ENCODE assay signal across 1 cellular context in the genomic region with DNA sequence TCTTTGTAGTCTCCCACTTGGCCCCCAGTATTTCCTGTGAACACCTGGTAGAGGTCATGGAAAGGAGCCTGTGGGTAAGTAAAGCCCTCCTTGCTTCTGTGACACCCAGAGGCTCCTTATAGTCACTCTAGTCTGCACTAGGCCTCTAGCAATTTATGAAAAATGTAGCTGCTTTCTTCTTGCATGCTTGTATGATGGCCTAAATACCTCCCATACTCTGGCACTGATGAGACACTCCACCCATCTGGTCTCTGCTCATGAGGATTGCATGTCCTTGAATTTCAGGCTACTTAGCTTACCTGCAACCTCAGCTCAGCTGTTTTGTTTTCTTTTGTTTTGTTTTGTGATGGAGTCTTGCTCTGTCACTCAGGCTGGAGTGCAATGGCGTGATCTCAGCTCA.
TF ChIP-seq lines count a peak whose summit lies in the region.

No MANE protein-coding gene starts in this region.

TF ChIP-seq in GM23338, 12 proteins besides CTCF, POLR2A, EP300 and RAD21 (continued from another document):
- TF ChIP-seq, protein P1, sequence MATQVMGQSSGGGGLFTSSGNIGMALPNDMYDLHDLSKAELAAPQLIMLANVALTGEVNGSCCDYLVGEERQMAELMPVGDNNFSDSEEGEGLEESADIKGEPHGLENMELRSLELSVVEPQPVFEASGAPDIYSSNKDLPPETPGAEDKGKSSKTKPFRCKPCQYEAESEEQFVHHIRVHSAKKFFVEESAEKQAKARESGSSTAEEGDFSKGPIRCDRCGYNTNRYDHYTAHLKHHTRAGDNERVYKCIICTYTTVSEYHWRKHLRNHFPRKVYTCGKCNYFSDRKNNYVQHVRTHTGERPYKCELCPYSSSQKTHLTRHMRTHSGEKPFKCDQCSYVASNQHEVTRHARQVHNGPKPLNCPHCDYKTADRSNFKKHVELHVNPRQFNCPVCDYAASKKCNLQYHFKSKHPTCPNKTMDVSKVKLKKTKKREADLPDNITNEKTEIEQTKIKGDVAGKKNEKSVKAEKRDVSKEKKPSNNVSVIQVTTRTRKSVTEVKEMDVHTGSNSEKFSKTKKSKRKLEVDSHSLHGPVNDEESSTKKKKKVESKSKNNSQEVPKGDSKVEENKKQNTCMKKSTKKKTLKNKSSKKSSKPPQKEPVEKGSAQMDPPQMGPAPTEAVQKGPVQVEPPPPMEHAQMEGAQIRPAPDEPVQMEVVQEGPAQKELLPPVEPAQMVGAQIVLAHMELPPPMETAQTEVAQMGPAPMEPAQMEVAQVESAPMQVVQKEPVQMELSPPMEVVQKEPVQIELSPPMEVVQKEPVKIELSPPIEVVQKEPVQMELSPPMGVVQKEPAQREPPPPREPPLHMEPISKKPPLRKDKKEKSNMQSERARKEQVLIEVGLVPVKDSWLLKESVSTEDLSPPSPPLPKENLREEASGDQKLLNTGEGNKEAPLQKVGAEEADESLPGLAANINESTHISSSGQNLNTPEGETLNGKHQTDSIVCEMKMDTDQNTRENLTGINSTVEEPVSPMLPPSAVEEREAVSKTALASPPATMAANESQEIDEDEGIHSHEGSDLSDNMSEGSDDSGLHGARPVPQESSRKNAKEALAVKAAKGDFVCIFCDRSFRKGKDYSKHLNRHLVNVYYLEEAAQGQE (IDR thresholded peaks at IDR 0.05; ENCODE audit: unreplicated experiment), result no peak
- TF ChIP-seq POLR2AphosphoS5 (IDR thresholded peaks at IDR 0.05; ENCODE audit: low read depth), result no peak
